ENCODE assay signal across 9 cellular contexts in genomic region chr17:28416703-28417311, GRCh38. TPM values are rescaled to one million over a fixed set of nuclear protein-coding genes. Genes with fewer than 3 reads are reported as not detected.
DNase-seq lines count a peak whose midpoint lies in the region; ATAC-seq, FAIRE-seq and TF ChIP-seq lines count a peak whose summit lies in the region.
"Had no signal": no experiment of that assay in that cellular context is flagged by ENCODE, and none has a peak within 500 bp of the region (broad histone marks: within the 10 kb centered on the region; RNA-seq: fewer than 3 reads in every experiment).

No MANE protein-coding gene starts in this region.

- H2AFZ ChIP-seq in Karpas-422 (ENCODE audit: low read length): peak overlapping the region; percentile 77; the same call in 1 of the 2 replicates

- TF ChIP-seq CTCF in cardiac muscle cell (IDR thresholded peaks at IDR 0.05; ENCODE audit: low read depth, low read length) (peak; percentile 93), gastrocnemius medialis (IDR thresholded peaks at IDR 0.05 in 4 of 5, conservative IDR thresholded peaks at IDR 0.05 in 1 of 5) (peak in 2 of 5 experiments; percentile 27 to 54)

- H3K4me1 ChIP-seq in Karpas-422 (ENCODE audit: low read length) (no peaks in the 10 kb centered on the region), cardiac muscle cell (ENCODE audit: low read depth) (no peaks in the 10 kb centered on the region), gastrocnemius medialis (no peaks in the 10 kb centered on the region)

- no peak for TF ChIP-seq POLR2A in gastrocnemius medialis (IDR thresholded peaks at IDR 0.05)

- in situ Hi-C loops in G401 (cut with HindIII; ENCODE audit: low sequenced_read_pairs): no loop called here
- in situ Hi-C loops in gastrocnemius medialis (cut with MboI; ENCODE audit: low sequenced_read_pairs in 4 of 4): loop anchor here in 1 of 4 donors (25.0 kb wide), 2 partner anchors 95 to 180 kb away; partner anchors contain the start of gene FOXN1

- no peaks in the 10 kb centered on the region for H3K9me2 ChIP-seq in Karpas-422 (replicated peaks; ENCODE audit: insufficient read depth, low read length)

- H3K27ac ChIP-seq in Karpas-422 (ENCODE audit: low read length) (no peak overlapping the region), cardiac muscle cell (no peak overlapping the region), gastrocnemius medialis (no peak overlapping the region)

- H3K4me2 ChIP-seq in Karpas-422 (ENCODE audit: low read depth, low read length, poor library complexity, severe bottlenecking): no peak overlapping the region

- H3K4me3 ChIP-seq in Karpas-422 (ENCODE audit: low read length) (no peak overlapping the region), cardiac muscle cell (no peak overlapping the region), gastrocnemius medialis (no peak overlapping the region)

- no peak overlapping the region for H3K9ac ChIP-seq in Karpas-422 (ENCODE audit: low read length)

- H3K79me2 ChIP-seq in Karpas-422 (ENCODE audit: low read length): no peaks in the 10 kb centered on the region

- H3K27me3 ChIP-seq in Karpas-422 (ENCODE audit: low read length): no peaks in the 10 kb centered on the region
- H3K27me3 ChIP-seq in cardiac muscle cell: no peaks in the 10 kb centered on the region
- H3K27me3 ChIP-seq in gastrocnemius medialis: no peaks in the 10 kb centered on the region

- ATAC-seq in gastrocnemius medialis: peak; percentile 66 to 68
- no peak for ATAC-seq in GM21529 (IDR thresholded peaks at IDR 0.05; ENCODE audit: unreplicated experiment)
- ATAC-seq in GM21381 (IDR thresholded peaks at IDR 0.05; ENCODE audit: unreplicated experiment): no peak

- no peaks in the 10 kb centered on the region for H4K20me1 ChIP-seq in Karpas-422 (ENCODE audit: insufficient read depth, low read depth, low read length)

- no peaks in the 10 kb centered on the region for H3K36me3 ChIP-seq in Karpas-422 (ENCODE audit: insufficient read depth, low read length)
- no peaks in the 10 kb centered on the region for H3K36me3 ChIP-seq in cardiac muscle cell
- H3K36me3 ChIP-seq in gastrocnemius medialis: no peaks in the 10 kb centered on the region

- intact Hi-C loops in gastrocnemius medialis (cut with DNase I; ENCODE audit: low total_unique reads): no loop called here

- FAIRE-seq in RCC 7860 (lab: Jason Lieb, UNC): no peak

- H3K9me3 ChIP-seq in Karpas-422 (ENCODE audit: low read length) (no peaks in the 10 kb centered on the region), cardiac muscle cell (ENCODE audit: low read depth) (no peaks in the 10 kb centered on the region), gastrocnemius medialis (no peaks in the 10 kb centered on the region)

- DNase-seq in G401 (ENCODE audit: low spot score) (peak; percentile 52), Karpas-422 (peak; percentile 86), RCC 7860 (ENCODE audit: low spot score) (peak; percentile 54), cardiac muscle cell (ENCODE audit: low read depth in 1 of 2, low spot score in 1 of 2) (peak; percentile 80 to 81), gastrocnemius medialis (no peak)
- DNase-seq in activated naive CD4-positive, alpha-beta T cell treated with Interleukin-2 at 50 U/mL for 16 hours: peak; percentile 52

RNA-seq across cellular contexts. Expression of gene SLC46A1, which starts 10.8 kb away (rescaled TPM):
- total RNA-seq in G401 (2014; rRNA removed; shearing (Covaris generic)): 33.6 and 44.7 TPM in 2 replicates
- 2.0 and 5.0 TPM in 2 replicates for total RNA-seq in Karpas-422 (2014; rRNA removed; shearing (Covaris generic); ENCODE audit: low replicate concordance)
- total RNA-seq in cardiac muscle cell (10.5 and 11.6 TPM in 2 replicates), gastrocnemius medialis (1 to 10 TPM; 1.9 to 3.5 (median 2.4) TPM)
- 5.6 and 8.4 TPM in 2 replicates for polyA plus RNA-seq in cardiac muscle cell

RNA-seq across cellular contexts. Expression of gene SARM1, which starts 45.3 kb away (rescaled TPM):
- total RNA-seq in G401 (2014; rRNA removed; shearing (Covaris generic)): 18.6 and 20.4 TPM in 2 replicates
- total RNA-seq in Karpas-422 (2014; rRNA removed; shearing (Covaris generic); ENCODE audit: low replicate concordance): 23.9 and 26.9 TPM in 2 replicates
- total RNA-seq in cardiac muscle cell: 11.5 and 13.4 TPM in 2 replicates
- polyA plus RNA-seq in cardiac muscle cell: 5.5 and 8.9 TPM in 2 replicates
- total RNA-seq in gastrocnemius medialis: 1 to 10 TPM in 3 of 4 donors, under 1 TPM in 1; 0.78 to 1.9 (median 1.7) TPM

RNA-seq across cellular contexts. Expression of gene VTN, which starts 46.7 kb away (rescaled TPM):
- 12.4 and 13.1 TPM in 2 replicates for total RNA-seq in G401 (2014; rRNA removed; shearing (Covaris generic))
- 4.2 TPM in 1 of 2 replicates, not detected in the other for total RNA-seq in Karpas-422 (2014; rRNA removed; shearing (Covaris generic); ENCODE audit: low replicate concordance)
- total RNA-seq in cardiac muscle cell (4.3 and 5.2 TPM in 2 replicates), gastrocnemius medialis (10 to 100 TPM in 1 of 4 donors, 1 to 10 TPM in 1, not detected in 2; 3.8 to 11.5 TPM)
- polyA plus RNA-seq in cardiac muscle cell: 3.4 and 5.6 TPM in 2 replicates

RNA-seq across cellular contexts. Expression of gene SEBOX, which starts 51.8 kb away (rescaled TPM):
- not detected in 2 replicates for total RNA-seq in G401 (2014; rRNA removed; shearing (Covaris generic))
- not detected in 2 replicates for total RNA-seq in Karpas-422 (2014; rRNA removed; shearing (Covaris generic); ENCODE audit: low replicate concordance)
- total RNA-seq in cardiac muscle cell (not detected in 2 replicates), gastrocnemius medialis (not detected)
- 0.44 TPM in 1 of 2 replicates, not detected in the other for polyA plus RNA-seq in cardiac muscle cell
- total RNA-seq: activated CD8-positive, alpha-beta memory T cell treated with anti-CD3 and anti-CD28 coated beads for 36 hours had no signal

RNA-seq across cellular contexts. Expression of gene SLC13A2, which starts 56.6 kb away (rescaled TPM):
- not detected in 2 replicates for total RNA-seq in G401 (2014; rRNA removed; shearing (Covaris generic))
- not detected in 2 replicates for total RNA-seq in Karpas-422 (2014; rRNA removed; shearing (Covaris generic); ENCODE audit: low replicate concordance)
- total RNA-seq in cardiac muscle cell: not detected in 2 replicates
- polyA plus RNA-seq in cardiac muscle cell: not detected in 2 replicates
- total RNA-seq in gastrocnemius medialis: under 1 TPM in 1 of 4 donors, not detected in 3; 0.34 TPM
- total RNA-seq: activated CD8-positive, alpha-beta memory T cell treated with anti-CD3 and anti-CD28 coated beads for 36 hours had no signal

Comparison
In these comparisons a context has a peak if more than half of its experiments do, and no peak if none do; other contexts are left out.
1. DNase-seq: peak in G401 (single experiment), Karpas-422 (single experiment), RCC 7860 (single experiment), activated naive CD4-positive, alpha-beta T cell treated with Interleukin-2 at 50 U/mL for 16 hours (single experiment) and cardiac muscle cell (2 of 2); none in gastrocnemius medialis (0 of 2).
2. ATAC-seq: peak in gastrocnemius medialis (2 of 2); none in GM21529 (single experiment) and GM21381 (single experiment).